8 cellular contexts compared by ENCODE assay signal in genomic region chr11:67415501-67416304, GRCh38. TPM values are rescaled to one million over a fixed set of nuclear protein-coding genes. Genes with fewer than 3 reads are reported as not detected.
DNase-seq lines count a peak whose midpoint lies in the region; ATAC-seq and TF ChIP-seq lines count a peak whose summit lies in the region.

CARNS1 (plus strand) TSS chr11:67415678; CDS start chr11:67416200, 522 bp downstream.

- H3K9me3 ChIP-seq in prostate gland: no peaks in the 10 kb centered on the region

- no peak for TF ChIP-seq POLR2A in prostate gland (IDR thresholded peaks at IDR 0.05)

- intact Hi-C loops in Calu3 (cut with micrococcal nuclease; ENCODE audit: unreplicated experiment): no loop called here
- intact Hi-C loops in prostate gland (cut with DNase I): no loop called here

- no peaks in the 10 kb centered on the region for H3K27me3 ChIP-seq in prostate gland (replicated peaks; ENCODE audit: insufficient read depth)

- TF ChIP-seq CTCF in Calu3 (IDR thresholded peaks at IDR 0.05; ENCODE audit: unreplicated experiment) (no peak), glutamatergic neuron (IDR thresholded peaks at IDR 0.05; ENCODE audit: partially characterized antibody, unreplicated experiment) (no peak), prostate gland (IDR thresholded peaks at IDR 0.05) (no peak)

- H3K27me3 Mint-ChIP-seq in Calu3 (ENCODE audit: unreplicated experiment): peaks cover 56% of the 10 kb centered on the region
- no peaks in the 10 kb centered on the region for H3K27me3 Mint-ChIP-seq in T-cell
- peaks cover 19% of the 10 kb centered on the region for H3K27me3 Mint-ChIP-seq in glutamatergic neuron (ENCODE audit: unreplicated experiment)

- peaks cover 11% of the 10 kb centered on the region for H3K4me1 ChIP-seq in prostate gland (replicated peaks)

- ATAC-seq in T-cell (replicated peaks in 1 of 4): no peak
- ATAC-seq in HG03196 (IDR thresholded peaks at IDR 0.05; ENCODE audit: unreplicated experiment): no peak

- BruUV-seq in Calu3 (replicated peaks; lab: Mats Ljungman, UMichigan): no TSS peak

- H3K36me3 Mint-ChIP-seq in Calu3 (ENCODE audit: insufficient read depth, unreplicated experiment) (peaks cover 13% of the 10 kb centered on the region), T-cell (no peaks in the 10 kb centered on the region), glutamatergic neuron (ENCODE audit: unreplicated experiment) (no peaks in the 10 kb centered on the region)

- H3K27ac ChIP-seq in prostate gland: no peak within 1 kb of the TSS

- no peaks in the 10 kb centered on the region for H3K9me3 Mint-ChIP-seq in Calu3 (ENCODE audit: low read depth, unreplicated experiment)
- no peaks in the 10 kb centered on the region for H3K9me3 Mint-ChIP-seq in T-cell
- no peaks in the 10 kb centered on the region for H3K9me3 Mint-ChIP-seq in glutamatergic neuron (ENCODE audit: unreplicated experiment)

- peak within 1 kb of the TSS; percentile 40 for H3K4me3 Mint-ChIP-seq in Calu3 (ENCODE audit: low read depth, unreplicated experiment)
- H3K4me3 Mint-ChIP-seq in T-cell: peak within 1 kb of the TSS; percentile 77 to 97 (median 81)
- peak within 1 kb of the TSS; percentile 19 for H3K4me3 Mint-ChIP-seq in glutamatergic neuron (ENCODE audit: unreplicated experiment)

- peak within 1 kb of the TSS; percentile 18 to 30 for H3K4me3 ChIP-seq in prostate gland

- POLR2A ChIA-PET in T-cell (lab: Charles Lee): interaction anchor here in 1 of 2 donors (0.6 kb wide), 1 partner anchor 59 kb away, joined by 4 read pairs; no protein-coding TSS in a partner anchor

- H3K27ac Mint-ChIP-seq in Calu3 (ENCODE audit: unreplicated experiment) (no peak within 1 kb of the TSS), T-cell (peak within 1 kb of the TSS; percentile 98 to 99), glutamatergic neuron (ENCODE audit: unreplicated experiment) (no peak within 1 kb of the TSS)

- H3K36me3 ChIP-seq in prostate gland: no peaks in the 10 kb centered on the region

- H3K4me1 Mint-ChIP-seq in Calu3 (ENCODE audit: low read depth, unreplicated experiment) (peaks cover 8% of the 10 kb centered on the region), T-cell (peaks cover 73 to 79% (median 79%) of the 10 kb centered on the region in 3 donors), glutamatergic neuron (ENCODE audit: low read depth, unreplicated experiment) (peaks cover 6% of the 10 kb centered on the region)

- 4% methylated on average over 26 of the region's 67 CpGs for WGBS in prostate gland

- DNase-seq in Calu3 (no peak), T-cell (peak in 1 of 34 experiments; percentile 20), glutamatergic neuron (no peak), prostate gland (ENCODE audit: low spot score) (no peak), NCI-H1092 treated with DMSO at 0.1 percent for 48 hours (lab: John Stamatoyannopoulos, UW) (no peak), germinal center (ENCODE audit: low spot score) (no peak), AML-193 (lab: John Stamatoyannopoulos, UW) (no peak)

- CTCF ChIA-PET in Calu3 (lab: Charles Lee): no interaction called here
- CTCF ChIA-PET in T-cell (lab: Charles Lee): interaction anchor here in 1 of 2 donors (1.2 kb wide), 1 partner anchor 9 kb away, joined by 4 read pairs; no protein-coding TSS in a partner anchor

RNA-seq across cellular contexts. Expression of gene CARNS1, which starts in this region (rescaled TPM):
- total RNA-seq in Calu3 (2022) (0.10 TPM in 1 of 2 replicates, not detected in the other), T-cell (10 to 100 TPM in 2 of 5 donors, 1 to 10 TPM in 3; 5.5 to 19.1 (median 9.8) TPM), glutamatergic neuron (ENCODE audit: unreplicated experiment) (0.07 TPM), prostate gland (1 to 10 TPM in 1 of 2 donors, under 1 TPM in 1; 0.91 to 1.0 TPM)

Comparison
In these comparisons a context has a peak if more than half of its experiments do, and no peak if none do; other contexts are left out.
1. H3K27ac Mint-ChIP-seq: peak in T-cell (2 of 2); none in Calu3 (single experiment) and glutamatergic neuron (single experiment).
2. H3K4me3 Mint-ChIP-seq: peak in every context shown above with its lines; median percentile 81 in T-cell; 40 in Calu3; 19 in glutamatergic neuron.